8 cellular contexts compared by ENCODE assay signal in genomic region chr3:58824285-58824684, GRCh38.
A peak's percentile ranks its signal among the peaks of the same experiment; 100 is the strongest.
DNase-seq lines count a peak whose midpoint lies in the region; ATAC-seq and TF ChIP-seq lines count a peak whose summit lies in the region.

No MANE protein-coding gene starts in this region.

- WGBS in heart left ventricle, 4 donors = 23 to 29% (median 24%) methylated on average over 7 of the region's 7 CpGs

- no peaks in the 10 kb centered on the region for H3K9me3 ChIP-seq in heart left ventricle

- no peaks in the 10 kb centered on the region for H3K4me1 ChIP-seq in heart left ventricle

- TF ChIP-seq CTCF in heart left ventricle (IDR thresholded peaks at IDR 0.05) = peak; percentile 14 to 61 (median 46)
- peak; percentile 88 for TF ChIP-seq CTCF in VCaP (conservative IDR thresholded peaks at IDR 0.05)

- ATAC-seq in heart left ventricle (no peak), GM18520 (IDR thresholded peaks at IDR 0.05; ENCODE audit: unreplicated experiment) (no peak), HG03442 (IDR thresholded peaks at IDR 0.05; ENCODE audit: unreplicated experiment) (no peak)

- H3K27ac ChIP-seq in heart left ventricle = no peak overlapping the region
- H3K27ac ChIP-seq in VCaP = no peak overlapping the region

- DNase-seq in heart left ventricle (peak in 3 of 5 donors; percentile 8 to 27 (median 22)), cardiac septum (ENCODE audit: low spot score) (no peak), NCI-H1694 (lab: John Stamatoyannopoulos, UW) (peak; percentile 37), head of caudate nucleus (peak; percentile 48 to 90 (median 77)), renal cortical epithelial cell (ENCODE audit: low read depth) (peak; percentile 64)

- H3K4me3 ChIP-seq in heart left ventricle = no peak overlapping the region

- H3K27me3 ChIP-seq in heart left ventricle = no peaks in the 10 kb centered on the region

- H3K36me3 ChIP-seq in heart left ventricle = no peaks in the 10 kb centered on the region

- TF ChIP-seq POLR2A in heart left ventricle (IDR thresholded peaks at IDR 0.05) = no peak

- intact Hi-C loops in heart left ventricle (cut with DNase I) = loop anchor here in 4 of 10 donors (2.0 to 10.0 kb wide), 3 partner anchors 228 to 231 kb away; partner anchors contain the start of gene CFAP20DC (in 3 of the 4)
- intact Hi-C loops in cardiac septum (cut with DNase I) = loop anchor here (10.0 kb wide), 1 partner anchor 231 kb away; the partner anchor contains the start of gene CFAP20DC
- intact Hi-C loops in head of caudate nucleus (cut with DNase I) = no loop called here
